Comparison of ENCODE assay signal across 1 cellular context in genomic region chr7:66682350-66683093, GRCh38.
TF ChIP-seq lines count a peak whose summit lies in the region.

No MANE protein-coding gene starts in this region.

TF ChIP-seq in HepG2, 621 proteins besides CTCF, POLR2A, EP300 and RAD21 (continued from another document and continues in another):
- TF ChIP-seq ZBTB39 (CRISPR knock-in tag; IDR thresholded peaks at IDR 0.05), result 0 out of 2 replicates have a peak, but pooled peaks have one; percentile 64
- TF ChIP-seq CBX2 (IDR thresholded peaks at IDR 0.05; ENCODE audit: low read depth, low read length), result no peak
- no peak for TF ChIP-seq CBX2 (CRISPR knock-in tag; IDR thresholded peaks at IDR 0.05; ENCODE audit: low read depth)
- TF ChIP-seq ARHGAP35 (CRISPR knock-in tag; IDR thresholded peaks at IDR 0.05; ENCODE audit: borderline replicate concordance), result peak; percentile 3; the same call in 1 of the 2 replicates
- peak; percentile 58; the same call in 1 of the 2 replicates for TF ChIP-seq UBTF (CRISPR knock-in tag; IDR thresholded peaks at IDR 0.05)
- 0 out of 2 replicates have a peak, but pooled peaks have one; percentile 6 for TF ChIP-seq THAP9 (CRISPR knock-in tag; IDR thresholded peaks at IDR 0.05; ENCODE audit: borderline replicate concordance)
- no peak for TF ChIP-seq KLF9 (CRISPR knock-in tag; IDR thresholded peaks at IDR 0.05; ENCODE audit: low read depth)
- TF ChIP-seq SOX13 (IDR thresholded peaks at IDR 0.05), result no peak
- TF ChIP-seq SOX13 (CRISPR knock-in tag; conservative IDR thresholded peaks at IDR 0.05 in 1 of 2, IDR thresholded peaks at IDR 0.05 in 1 of 2), result no peak
- TF ChIP-seq ZNF18 (CRISPR knock-in tag; IDR thresholded peaks at IDR 0.05; ENCODE audit: insufficient replicate concordance), result peak; percentile 75
- TF ChIP-seq ZFP91 (CRISPR knock-in tag; IDR thresholded peaks at IDR 0.05; ENCODE audit: borderline replicate concordance), result 0 out of 2 replicates have a peak, but pooled peaks have one; percentile 4
- TF ChIP-seq ZBTB38 (CRISPR knock-in tag; IDR thresholded peaks at IDR 0.05), result peak; percentile 9; the same call in 1 of the 2 replicates
- 0 out of 2 replicates have a peak, but pooled peaks have one; percentile 13 for TF ChIP-seq ZNF224 (CRISPR knock-in tag; IDR thresholded peaks at IDR 0.05)
- TF ChIP-seq ZC3H13 (CRISPR knock-in tag; IDR thresholded peaks at IDR 0.05), result 0 out of 2 replicates have a peak, but pooled peaks have one; percentile 7
- TF ChIP-seq ATF6 (CRISPR knock-in tag; conservative IDR thresholded peaks at IDR 0.05), result no peak
- no peak for TF ChIP-seq ZNF512 (CRISPR knock-in tag; IDR thresholded peaks at IDR 0.05)
- 0 out of 2 replicates have a peak, but pooled peaks have one; percentile 7 for TF ChIP-seq ZNF251 (CRISPR knock-in tag; IDR thresholded peaks at IDR 0.05)
- 0 out of 4 replicates have a peak, but pooled peaks of 1 of the 2 experiments have one; percentile 2 for TF ChIP-seq KLF16 (CRISPR knock-in tag; IDR thresholded peaks at IDR 0.05)
- no peak for TF ChIP-seq ZNF337 (CRISPR knock-in tag; IDR thresholded peaks at IDR 0.05; ENCODE audit: borderline replicate concordance, low read depth)
- TF ChIP-seq HDAC2 (CRISPR knock-in tag; IDR thresholded peaks at IDR 0.05), result 0 out of 2 replicates have a peak, but pooled peaks have one; percentile 5
- TF ChIP-seq ZSCAN5A (CRISPR knock-in tag; IDR thresholded peaks at IDR 0.05; ENCODE audit: borderline replicate concordance), result 0 out of 2 replicates have a peak, but pooled peaks have one; percentile 6
- TF ChIP-seq ZMYM2 (CRISPR knock-in tag; IDR thresholded peaks at IDR 0.05), result peak; percentile 34; the same call in 1 of the 2 replicates
- peak; percentile 4; the same call in 1 of the 2 replicates for TF ChIP-seq MTA1 (CRISPR knock-in tag; IDR thresholded peaks at IDR 0.05; ENCODE audit: borderline replicate concordance)
- TF ChIP-seq ASH2L (IDR thresholded peaks at IDR 0.05; ENCODE audit: insufficient read length, low read depth, low read length), result peak; percentile 2
- peak; percentile 85 for TF ChIP-seq AGO1 (IDR thresholded peaks at IDR 0.05; ENCODE audit: low read depth, low read length, poor library complexity, severe bottlenecking)
- TF ChIP-seq ETV6 (CRISPR knock-in tag; conservative IDR thresholded peaks at IDR 0.05), result no peak
- TF ChIP-seq ARID4A (CRISPR knock-in tag; IDR thresholded peaks at IDR 0.05; ENCODE audit: borderline replicate concordance), result peak; percentile 61; the same call in 1 of the 2 replicates
- 0 out of 2 replicates have a peak, but pooled peaks have one; percentile 0 for TF ChIP-seq ZFP41 (CRISPR knock-in tag; IDR thresholded peaks at IDR 0.05; ENCODE audit: borderline replicate concordance)
